Comparison of ENCODE assay signal across 9 cellular contexts in genomic region chr1:186806477-186806876, GRCh38. TPM values are rescaled to one million over a fixed set of nuclear protein-coding genes. Genes with fewer than 3 reads are reported as not detected.
DNase-seq lines count a peak whose midpoint lies in the region; ATAC-seq and TF ChIP-seq lines count a peak whose summit lies in the region.
"Had no signal": no experiment of that assay in that cellular context is flagged by ENCODE, and none has a peak within 500 bp of the region (broad histone marks: within the 10 kb centered on the region; RNA-seq: fewer than 3 reads in every experiment).

No MANE protein-coding gene starts in this region.

- H3K4me2 ChIP-seq in OCI-LY7 (ENCODE audit: low read length): no peak overlapping the region

- TF ChIP-seq CTCF in BE2C (IDR thresholded peaks at IDR 0.05; ENCODE audit: low read depth, low read length) (peak; percentile 39), OCI-LY7 (conservative IDR thresholded peaks at IDR 0.05; ENCODE audit: low read length) (peak; percentile 31), fibroblast of villous mesenchyme (IDR thresholded peaks at IDR 0.05; ENCODE audit: insufficient read depth, low read depth, low read length) (peak; percentile 42)

- peak; percentile 43 for ATAC-seq in GM18909 (IDR thresholded peaks at IDR 0.05; ENCODE audit: poor library complexity, unreplicated experiment)

- H3K4me1 ChIP-seq in BE2C (no peaks in the 10 kb centered on the region), OCI-LY7 (ENCODE audit: insufficient read depth, low read length, poor library complexity, severe bottlenecking) (no peaks in the 10 kb centered on the region)

- POLR2A ChIA-PET in OCI-LY7 (lab: Charles Lee): interaction anchor here (0.6 kb wide), 1 partner anchor 304 kb away, joined by 4 read pairs; no protein-coding TSS in a partner anchor

- H3K27ac ChIP-seq in OCI-LY7 (ENCODE audit: low read depth, low read length, poor library complexity, severe bottlenecking): no peak overlapping the region

- no peaks in the 10 kb centered on the region for H3K79me2 ChIP-seq in OCI-LY7 (ENCODE audit: insufficient read depth, low read depth, low read length)

- DNase-seq in BE2C (peak; percentile 20), OCI-LY7 (ENCODE audit: low spot score) (no peak), fibroblast of villous mesenchyme (ENCODE audit: low read depth) (peak; percentile 41), NCI-H345 treated with DMSO at 0.1 percent for 48 hours (lab: John Stamatoyannopoulos, UW; ENCODE audit: unreplicated experiment) (no peak), cerebellum (ENCODE audit: low spot score) (no peak), ecto neural progenitor cell (ENCODE audit: low spot score) (no peak)
- no peak for DNase-seq in stimulated activated CD4-positive, alpha-beta T cell treated with anti-CD3 and anti-CD28 coated beads, Interleukin-1b, Interleukin-23, amount 100 ng/mL, for 48 hours
- DNase-seq: activated CD4-positive, CD25-positive, alpha-beta regulatory T cell treated with anti-CD3 and anti-CD28 coated beads, Interleukin-2, amount 50 U/mL, for 72 hours had no signal

- H3K36me3 ChIP-seq in BE2C: no peaks in the 10 kb centered on the region
- H3K36me3 ChIP-seq in OCI-LY7 (ENCODE audit: insufficient read depth, low read length): no peaks in the 10 kb centered on the region

- no TSS peak for BruUV-seq in OCI-LY7 (replicated peaks; lab: Mats Ljungman, UMichigan)

- CTCF ChIA-PET in OCI-LY7 (lab: Charles Lee; ENCODE audit: unreplicated experiment): no interaction called here

- no peaks in the 10 kb centered on the region for H3K27me3 ChIP-seq in BE2C

- H3K9me3 ChIP-seq in BE2C: no peaks in the 10 kb centered on the region
- no peaks in the 10 kb centered on the region for H3K9me3 ChIP-seq in OCI-LY7 (ENCODE audit: low read length)

- no peaks in the 10 kb centered on the region for H3K9me2 ChIP-seq in OCI-LY7 (ENCODE audit: insufficient read depth, low read length)

- no peaks in the 10 kb centered on the region for H4K20me1 ChIP-seq in OCI-LY7 (ENCODE audit: insufficient read depth, low read length)

- intact Hi-C loops in OCI-LY7 (cut with micrococcal nuclease; ENCODE audit: unreplicated experiment): no loop called here

- H3K4me3 ChIP-seq in BE2C (ENCODE audit: low read depth, low read length) (no peak overlapping the region), OCI-LY7 (ENCODE audit: low read depth, low read length, poor library complexity, severe bottlenecking) (no peak overlapping the region), fibroblast of villous mesenchyme (ENCODE audit: low read depth, low read length) (no peak overlapping the region)

- H2AFZ ChIP-seq in OCI-LY7 (ENCODE audit: low read length): no peak overlapping the region

RNA-seq across cellular contexts. Expression of gene PLA2G4A, which starts 22.3 kb away (rescaled TPM):
- not detected for polyA plus RNA-seq in BE2C (2012; ENCODE audit: insufficient read depth, insufficient read length, low read depth)
- total RNA-seq in OCI-LY7 (2014; rRNA removed; shearing (Covaris generic)): not detected in 2 replicates
- not detected in 2 replicates for total RNA-seq in OCI-LY7 (2022)
- total RNA-seq in fibroblast of villous mesenchyme: 12.1 and 15.5 TPM in 2 replicates
- total RNA-seq in cerebellum: 3.3 TPM

Comparison
In these comparisons a context has a peak if more than half of its experiments do, and no peak if none do; other contexts are left out.
1. DNase-seq: peak in BE2C (single experiment) and fibroblast of villous mesenchyme (single experiment); none in OCI-LY7 (single experiment), NCI-H345 treated with DMSO at 0.1 percent for 48 hours (single experiment), cerebellum (single experiment), ecto neural progenitor cell (single experiment) and stimulated activated CD4-positive, alpha-beta T cell treated with anti-CD3 and anti-CD28 coated beads, Interleukin-1b, Interleukin-23, amount 100 ng/mL, for 48 hours (single experiment).
2. Peak in every context shown above with its lines, with median percentiles within 50 percentile points of each other: CTCF ChIP-seq.